In the genomic region with DNA sequence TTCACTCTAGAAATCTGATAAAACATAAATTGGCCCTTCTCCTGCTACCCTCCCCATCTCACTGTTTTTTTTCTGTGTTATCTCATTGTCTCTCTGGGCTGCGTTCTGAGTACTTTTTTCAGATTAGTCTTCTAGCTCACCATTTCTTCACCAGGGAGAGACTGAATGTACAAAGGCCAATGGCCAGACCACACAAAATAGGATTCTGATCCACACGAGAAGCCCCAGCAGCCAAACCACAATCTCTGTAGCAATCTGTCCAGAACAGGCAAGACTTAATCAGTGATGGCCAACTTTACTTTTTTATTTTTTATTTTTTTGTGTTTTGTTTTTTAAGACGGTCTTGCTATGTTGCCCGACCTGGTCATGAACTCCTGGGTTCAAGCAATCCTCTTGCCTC, we compare ENCODE assay signal across 31 cellular contexts. TPM values are rescaled to one million over a fixed set of nuclear protein-coding genes. Genes with fewer than 3 reads are reported as not detected.
"Had no signal": no experiment of that assay in that cellular context is flagged by ENCODE, and none has a peak within 500 bp of the region (broad histone marks: within the 10 kb centered on the region; RNA-seq: fewer than 3 reads in every experiment).

No MANE protein-coding gene starts in this region.

- H3K27me3 ChIP-seq: body of pancreas, gastrocnemius medialis, hepatocyte, neutrophil, ovary, sigmoid colon, uterus had no signal

- H3K9me3 ChIP-seq: body of pancreas, gastrocnemius medialis, neutrophil, ovary, sigmoid colon, thoracic aorta, uterus had no signal

- H3K4me1 ChIP-seq: gastrocnemius medialis, sigmoid colon, uterus had no signal

- DNase-seq: activated CD4-positive, alpha-beta memory T cell treated with anti-CD3 and anti-CD28 coated beads for 36 hours; activated CD4-positive, alpha-beta T cell treated with anti-CD3 and anti-CD28 coated beads, Interleukin-2, amount 10 ng/mL, durations not matched to agents 24 days and 14 days; activated CD4-positive, CD25-positive, alpha-beta regulatory T cell treated with anti-CD3 and anti-CD28 coated beads, Interleukin-2, amount 50 U/mL, for 72 hours; activated CD8-positive, alpha-beta memory T cell treated with anti-CD3 and anti-CD28 coated beads, Interleukin-2, amount 50 U/mL, for 4 hours; activated effector memory CD4-positive, alpha-beta T cell treated with anti-CD3 and anti-CD28 coated beads, Interleukin-2, amount 50 U/mL, for 16 hours; activated naive CD4-positive, alpha-beta T cell treated with anti-CD3 and anti-CD28 coated beads for 36 hours; activated naive CD8-positive, alpha-beta T cell treated with anti-CD3 and anti-CD28 coated beads for 36 hours; activated T-cell treated with anti-CD3 and anti-CD28 coated beads, Interleukin-2, amount 50 U/mL, for 1 hour; amniotic stem cell; cortex of kidney; effector memory CD8-positive, alpha-beta T cell; gastrocnemius medialis; glutamatergic neuron; kidney; left colon; mammary epithelial cell; naive B cell; nephron progenitor cell; ovary; sigmoid colon; small intestine; stimulated activated CD4-positive, alpha-beta T cell treated with anti-CD3 and anti-CD28 coated beads, Interleukin-4, amount 100 ng/mL, for 24 hours; T-helper 1 cell; trophoblast cell; uterus; WERI-Rb-1 had no signal

- H3K36me3 ChIP-seq: gastrocnemius medialis, neutrophil, ovary, sigmoid colon, thoracic aorta, uterus, WERI-Rb-1 had no signal

- ATAC-seq: body of pancreas; effector memory CD8-positive, alpha-beta T cell; gastrocnemius medialis; left colon; stimulated activated effector memory CD8-positive, alpha-beta T cell treated with anti-CD3 and anti-CD28 coated beads, Interleukin-12 subunit alpha, Interleukin-12 subunit beta, amount 100 ng/mL, for 72 hours had no signal

- H3K4me3 ChIP-seq: body of pancreas, gastrocnemius medialis, hepatocyte, ovary, sigmoid colon, thoracic aorta, uterus had no signal

- H3K27ac ChIP-seq: body of pancreas, gastrocnemius medialis, hepatocyte, neutrophil, ovary, sigmoid colon, thoracic aorta, uterus, WERI-Rb-1 had no signal

RNA-seq across cellular contexts. Expression of a gene that starts 55.9 kb away (rescaled TPM):
- total RNA-seq: activated CD4-positive, alpha-beta T cell treated with anti-CD3 and anti-CD28 coated beads, Interleukin-2, amount 10 ng/mL, durations not matched to agents 24 days and 14 days had no signal
